In the genomic region with DNA sequence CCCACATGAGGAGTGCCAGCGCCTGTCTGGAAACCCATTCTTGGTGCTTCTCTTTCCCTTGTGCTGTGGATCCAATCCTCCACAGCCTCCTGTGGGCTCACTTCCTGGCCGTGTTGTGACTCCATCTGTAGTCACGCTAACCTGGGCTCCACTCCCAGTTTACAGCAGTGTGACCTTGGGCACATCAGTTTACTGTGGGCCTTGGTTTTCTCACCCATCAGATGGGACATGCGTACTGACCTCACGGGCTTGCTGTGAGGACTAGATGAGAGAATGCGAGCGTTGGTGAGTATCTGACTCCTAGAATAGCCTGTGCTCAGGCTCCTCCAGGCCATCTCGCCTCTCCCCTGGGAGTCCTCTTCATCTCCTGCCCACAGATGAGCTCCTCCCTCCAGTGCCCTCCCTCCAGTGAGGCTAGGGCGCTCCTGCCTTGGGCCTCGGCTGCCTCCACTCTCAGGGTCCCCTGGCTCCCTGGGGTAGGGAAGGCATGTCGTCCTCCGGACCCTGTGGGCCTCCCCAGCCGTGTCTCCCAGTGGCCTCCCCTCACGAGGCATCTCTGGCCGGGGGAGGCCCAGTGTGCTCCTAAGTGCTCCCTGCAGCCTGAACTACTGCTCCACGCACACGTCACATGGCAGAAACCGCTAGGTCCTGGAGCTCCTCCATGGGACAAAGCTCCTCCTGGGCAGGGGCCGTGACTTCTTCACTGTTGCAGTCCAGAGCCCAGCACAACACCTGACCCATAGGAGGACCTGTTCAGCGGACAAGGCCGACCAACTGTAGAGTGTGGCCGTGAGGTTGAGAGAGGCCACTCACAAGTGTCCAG, we compare ENCODE assay signal across 12 cellular contexts. TPM values are rescaled to one million over a fixed set of nuclear protein-coding genes. Genes with fewer than 3 reads are reported as not detected.
DNase-seq lines count a peak whose midpoint lies in the region; ATAC-seq and TF ChIP-seq lines count a peak whose summit lies in the region.
"Had no signal": no experiment of that assay in that cellular context is flagged by ENCODE, and none has a peak within 500 bp of the region (broad histone marks: within the 10 kb centered on the region; RNA-seq: fewer than 3 reads in every experiment).

No MANE protein-coding gene starts in this region.

- H3K27ac Mint-ChIP-seq in activated naive CD8-positive, alpha-beta T cell treated with anti-CD3 and anti-CD28 coated beads, Interleukin-2, amount 10 ng/mL, durations not matched to agents 7 days and 5 days: peak overlapping the region; percentile 94
- peak overlapping the region; percentile 96 to 100 (median 98) for H3K27ac Mint-ChIP-seq in naive thymus-derived CD8-positive, alpha-beta T cell

- peaks cover 21% of the 10 kb centered on the region for H3K36me3 Mint-ChIP-seq in activated naive CD8-positive, alpha-beta T cell treated with anti-CD3 and anti-CD28 coated beads, Interleukin-2, amount 10 ng/mL, durations not matched to agents 7 days and 5 days
- peaks cover 9 to 21% (median 20%) of the 10 kb centered on the region in 3 donors for H3K36me3 Mint-ChIP-seq in naive thymus-derived CD8-positive, alpha-beta T cell

- H3K4me2 ChIP-seq in BLaER1 treated with 17β-estradiol and CSF1 and Interleukin-3, amounts not matched to agents 10 nM and 100 nM: peak overlapping the region; percentile 95 to 99 (median 98)

- peak overlapping the region; percentile 62 for H3K4me3 Mint-ChIP-seq in activated naive CD8-positive, alpha-beta T cell treated with anti-CD3 and anti-CD28 coated beads, Interleukin-2, amount 10 ng/mL, durations not matched to agents 7 days and 5 days
- H3K4me3 Mint-ChIP-seq in naive thymus-derived CD8-positive, alpha-beta T cell: peak overlapping the region; percentile 50 to 88 (median 80)

- ATAC-seq in activated naive CD8-positive, alpha-beta T cell treated with anti-CD3 and anti-CD28 coated beads, Interleukin-2, amount 10 ng/mL, durations not matched to agents 7 days and 5 days (ENCODE audit: low read depth): peak; percentile 1
- peak; percentile 0 to 10 for ATAC-seq in naive thymus-derived CD8-positive, alpha-beta T cell

- H4K20me1 ChIP-seq in BLaER1 treated with 17β-estradiol and CSF1 and Interleukin-3, amounts not matched to agents 10 nM and 100 nM: no peaks in the 10 kb centered on the region

- POLR2A ChIA-PET in HEK293 (lab: Yijun Ruan, JAX): interaction anchor here (0.5 kb wide), 1 partner anchor 125 kb away, joined by 3 read pairs; no protein-coding TSS in a partner anchor
- POLR2A ChIA-PET in activated naive CD8-positive, alpha-beta T cell treated with anti-CD3 and anti-CD28 coated beads, Interleukin-2, amount 10 ng/mL, durations not matched to agents 7 days and 5 days (lab: Charles Lee): interaction anchor here (1.0 to 7.9 kb wide), 16 partner anchors 8 to 347 kb away, joined by 3 to 226 read pairs (median 5); partner anchors contain the start of genes PRPSAP1 and UBALD2
- POLR2A ChIA-PET in naive thymus-derived CD8-positive, alpha-beta T cell (lab: Charles Lee): interaction anchor here (0.6 to 7.8 kb wide), 15 partner anchors 9 to 230 kb away, joined by 3 to 168 read pairs (median 8); partner anchors contain the start of gene UBALD2

- H3K9me3 Mint-ChIP-seq in activated naive CD8-positive, alpha-beta T cell treated with anti-CD3 and anti-CD28 coated beads, Interleukin-2, amount 10 ng/mL, durations not matched to agents 7 days and 5 days: no peaks in the 10 kb centered on the region
- H3K9me3 Mint-ChIP-seq in naive thymus-derived CD8-positive, alpha-beta T cell: no peaks in the 10 kb centered on the region

- TF ChIP-seq CTCF in HEK293 (tag by site-specific recombination; IDR thresholded peaks at IDR 0.05): no peak

- peak overlapping the region in 8 of 10 experiments; percentile 33 to 61 (median 46); a peak in 14 of 20 replicates for H3K4me3 ChIP-seq in BLaER1 treated with 17β-estradiol and CSF1 and Interleukin-3, amounts not matched to agents 10 nM and 100 nM
- no peak overlapping the region for H3K4me3 ChIP-seq in HEK293 (ENCODE audit: low read depth, low read length)

- H3K27me3 Mint-ChIP-seq in activated naive CD8-positive, alpha-beta T cell treated with anti-CD3 and anti-CD28 coated beads, Interleukin-2, amount 10 ng/mL, durations not matched to agents 7 days and 5 days: no peaks in the 10 kb centered on the region
- no peaks in the 10 kb centered on the region for H3K27me3 Mint-ChIP-seq in naive thymus-derived CD8-positive, alpha-beta T cell

- peaks cover 56 to 92% (median 73%) of the 10 kb centered on the region in 10 experiments for H3K4me1 ChIP-seq in BLaER1 treated with 17β-estradiol and CSF1 and Interleukin-3, amounts not matched to agents 10 nM and 100 nM
- H3K4me1 ChIP-seq in HEK293 (ENCODE audit: control insufficient read depth, insufficient read depth, low read length): peaks cover 6% of the 10 kb centered on the region

- H3K9ac ChIP-seq in BLaER1 treated with 17β-estradiol and CSF1 and Interleukin-3, amounts not matched to agents 10 nM and 100 nM: peak overlapping the region in 9 of 11 experiments; percentile 36 to 71 (median 66); a peak in 17 of 22 replicates

- no peaks in the 10 kb centered on the region for H3K9me3 ChIP-seq in BLaER1 treated with 17β-estradiol and CSF1 and Interleukin-3, amounts not matched to agents 10 nM and 100 nM (replicated peaks in 1 of 11)
- H3K9me3 ChIP-seq in HEK293 (ENCODE audit: control insufficient read depth, insufficient read depth, low read depth, low read length): no peaks in the 10 kb centered on the region

- no peak for DNase-seq in activated naive CD8-positive, alpha-beta T cell treated with anti-CD3 and anti-CD28 coated beads, Interleukin-2, amount 10 ng/mL, durations not matched to agents 7 days and 5 days
- no peak for DNase-seq in naive thymus-derived CD8-positive, alpha-beta T cell
- no peak for DNase-seq in COLO829 (ENCODE audit: low spot score)
- DNase-seq in NCI-H1436 (lab: John Stamatoyannopoulos, UW): no peak
- no peak for DNase-seq in GF-D8 (lab: John Stamatoyannopoulos, UW)
- no peak for DNase-seq in NCI-H446 treated with DMSO at 0.1 percent for 48 hours (lab: John Stamatoyannopoulos, UW)
- DNase-seq: NCI-H1048 had no signal

- H3K4me1 Mint-ChIP-seq in activated naive CD8-positive, alpha-beta T cell treated with anti-CD3 and anti-CD28 coated beads, Interleukin-2, amount 10 ng/mL, durations not matched to agents 7 days and 5 days: peaks cover 59% of the 10 kb centered on the region
- H3K4me1 Mint-ChIP-seq in naive thymus-derived CD8-positive, alpha-beta T cell: peaks cover 38 to 86% (median 75%) of the 10 kb centered on the region in 4 donors

- CTCF ChIA-PET in HEK293 (lab: Yijun Ruan, JAX): interaction anchor here (0.6 to 2.5 kb wide), 14 partner anchors 12 to 294 kb away, joined by 3 to 13 read pairs (median 4); no protein-coding TSS in a partner anchor

- peaks cover 4 to 16% (median 9%) of the 10 kb centered on the region in 11 experiments; a peak in 15 of 22 replicates for H3K27me3 ChIP-seq in BLaER1 treated with 17β-estradiol and CSF1 and Interleukin-3, amounts not matched to agents 10 nM and 100 nM

- no peaks in the 10 kb centered on the region for H3K36me3 ChIP-seq in BLaER1 treated with 17β-estradiol and CSF1 and Interleukin-3, amounts not matched to agents 10 nM and 100 nM
- H3K36me3 ChIP-seq in HEK293 (ENCODE audit: control insufficient read depth in 2 of 2, insufficient read depth in 1 of 2, low read length in 2 of 2): peaks cover 0 to 24% of the 10 kb centered on the region in 2 experiments; a peak in 1 of 3 replicates

- peak overlapping the region; percentile 15 to 83 (median 75); a peak in 21 of 22 replicates for H3K27ac ChIP-seq in BLaER1 treated with 17β-estradiol and CSF1 and Interleukin-3, amounts not matched to agents 10 nM and 100 nM
- H3K27ac ChIP-seq in HEK293 (ENCODE audit: extremely low read depth, low read depth, low read length): no peak overlapping the region
- H3K27ac ChIP-seq: HL-60 had no signal

RNA-seq across cellular contexts. Expression of gene FOXJ1, which starts 5.2 kb away (rescaled TPM):
- total RNA-seq in activated naive CD8-positive, alpha-beta T cell treated with anti-CD3 and anti-CD28 coated beads, Interleukin-2, amount 10 ng/mL, durations not matched to agents 7 days and 5 days: 1 to 10 TPM; 5.4 to 5.8 TPM
- total RNA-seq in naive thymus-derived CD8-positive, alpha-beta T cell: 1 to 10 TPM; 3.4 to 3.7 TPM
- polyA plus RNA-seq in naive thymus-derived CD8-positive, alpha-beta T cell: 1 to 10 TPM in 2 of 3 donors, under 1 TPM in 1; 0.28 to 2.8 (median 1.8) TPM
- total RNA-seq: osteoblast, subcutaneous adipose tissue had no signal

RNA-seq across cellular contexts. Expression of gene EXOC7, which starts 42.7 kb away (rescaled TPM):
- total RNA-seq in activated naive CD8-positive, alpha-beta T cell treated with anti-CD3 and anti-CD28 coated beads, Interleukin-2, amount 10 ng/mL, durations not matched to agents 7 days and 5 days: 100 to 1,000 TPM; 163 to 164 TPM
- total RNA-seq in naive thymus-derived CD8-positive, alpha-beta T cell: 100 to 1,000 TPM; 199 to 210 TPM
- polyA plus RNA-seq in naive thymus-derived CD8-positive, alpha-beta T cell: 10 to 100 TPM; 46.0 to 62.6 (median 49.0) TPM
